ENCODE assay signal across 8 cellular contexts in the genomic region with DNA sequence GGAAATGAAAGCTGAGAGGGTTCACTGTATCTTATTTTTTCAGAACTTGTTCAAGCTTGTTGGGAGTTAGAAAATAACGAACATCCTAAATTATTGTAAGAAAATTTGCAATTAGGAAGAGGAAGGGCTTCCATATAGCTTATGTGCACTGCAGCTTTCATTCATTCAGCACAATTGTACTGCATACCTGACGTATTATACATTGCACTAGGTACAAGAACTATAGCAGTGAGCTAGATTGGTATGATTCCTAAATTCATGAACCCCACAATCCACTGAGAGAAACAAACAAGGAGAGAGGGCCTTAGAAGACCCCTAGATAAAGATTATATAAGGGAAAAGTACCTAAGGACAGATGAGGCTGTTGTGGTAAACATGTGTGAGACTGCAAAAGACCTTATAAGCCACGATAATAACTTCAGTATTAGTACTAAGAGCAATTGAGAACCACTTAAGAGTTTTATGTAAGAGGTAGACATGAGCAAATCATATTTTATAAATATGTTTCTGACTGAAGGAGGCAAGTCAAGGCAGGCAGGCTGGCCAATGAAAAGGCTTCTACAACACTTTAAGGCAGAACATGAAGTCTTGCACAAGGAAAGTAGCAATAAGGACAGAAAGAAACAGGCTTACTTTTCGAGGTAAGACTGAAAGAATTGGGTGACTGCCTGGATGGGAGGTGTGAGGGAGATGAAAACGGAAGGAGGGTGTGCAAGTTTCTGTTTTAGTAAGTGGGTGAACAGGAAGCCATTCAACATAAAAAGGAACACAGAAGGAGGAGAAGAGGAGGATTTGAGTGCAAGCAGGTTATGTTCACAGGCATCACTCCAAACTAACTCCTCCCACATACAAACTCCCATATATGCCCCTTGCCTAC.
DNase-seq lines count a peak whose midpoint lies in the region; ATAC-seq and TF ChIP-seq lines count a peak whose summit lies in the region.

No MANE protein-coding gene starts in this region.

- H3K4me1 ChIP-seq in heart left ventricle: peaks cover 0 to 16% (median 0%) of the 10 kb centered on the region in 12 donors

- 73 to 80% (median 75%) methylated on average over 5 of the region's 5 CpGs for WGBS in heart left ventricle, 4 donors

- no peak overlapping the region for H3K27ac ChIP-seq in heart left ventricle

- CTCF ChIA-PET in activated CD4-positive, alpha-beta memory T cell treated with anti-CD3 and anti-CD28 coated beads for 36 hours (lab: Charles Lee): interaction anchor here (0.6 kb wide), 2 partner anchors 35 to 70 kb away, joined by 3 read pairs; no protein-coding TSS in a partner anchor

- intact Hi-C loops in Right ventricle myocardium superior (cut with DNase I): no loop called here
- intact Hi-C loops in cardiac septum (cut with DNase I): no loop called here
- intact Hi-C loops in activated CD4-positive, alpha-beta memory T cell treated with anti-CD3 and anti-CD28 coated beads for 36 hours (cut with micrococcal nuclease): loop anchor here (1.0 to 5.0 kb wide), 5 partner anchors 8 to 124 kb away; no protein-coding TSS in a partner anchor
- intact Hi-C loops in heart left ventricle (cut with DNase I): no loop called here

- H3K4me3 ChIP-seq in heart left ventricle: no peak overlapping the region

- H3K27me3 Mint-ChIP-seq in activated CD4-positive, alpha-beta memory T cell treated with anti-CD3 and anti-CD28 coated beads for 36 hours: no peaks in the 10 kb centered on the region

- H3K36me3 ChIP-seq in heart left ventricle: no peaks in the 10 kb centered on the region

- no peaks in the 10 kb centered on the region for H3K27me3 ChIP-seq in heart left ventricle

- peak; percentile 29 for ATAC-seq in Right ventricle myocardium superior (ENCODE audit: poor library complexity)
- peak; percentile 99 for ATAC-seq in HG03097 (IDR thresholded peaks at IDR 0.05; ENCODE audit: low FRiP score, unreplicated experiment)
- ATAC-seq in stimulated activated effector memory CD8-positive, alpha-beta T cell treated with anti-CD3 and anti-CD28 coated beads, Interleukin-12 subunit alpha, Interleukin-12 subunit beta, amount 100 ng/mL, for 72 hours: peak; percentile 84
- no peak for ATAC-seq in heart left ventricle

- H3K9me3 ChIP-seq in heart left ventricle: no peaks in the 10 kb centered on the region

- no peak for TF ChIP-seq POLR2A in heart left ventricle (IDR thresholded peaks at IDR 0.05)

- POLR2A ChIA-PET in activated CD4-positive, alpha-beta memory T cell treated with anti-CD3 and anti-CD28 coated beads for 36 hours (lab: Charles Lee): interaction anchor here (0.9 to 2.6 kb wide), 5 partner anchors 12 to 73 kb away, joined by 3 to 8 read pairs (median 4); no protein-coding TSS in a partner anchor

- peaks cover 3% of the 10 kb centered on the region for H3K36me3 Mint-ChIP-seq in activated CD4-positive, alpha-beta memory T cell treated with anti-CD3 and anti-CD28 coated beads for 36 hours
- peaks cover 5% of the 10 kb centered on the region for H3K36me3 Mint-ChIP-seq in stimulated activated effector memory CD8-positive, alpha-beta T cell treated with anti-CD3 and anti-CD28 coated beads, Interleukin-12 subunit alpha, Interleukin-12 subunit beta, amount 100 ng/mL, for 72 hours

- DNase-seq in Right ventricle myocardium superior (no peak), cardiac septum (ENCODE audit: low spot score) (no peak), cerebellar nuclear complex (lab: John Stamatoyannopoulos, UW) (no peak), AML-193 (lab: John Stamatoyannopoulos, UW) (no peak), heart left ventricle (no peak)
- DNase-seq in activated CD4-positive, alpha-beta memory T cell treated with anti-CD3 and anti-CD28 coated beads for 36 hours: peak; percentile 59
- DNase-seq in stimulated activated effector memory CD8-positive, alpha-beta T cell treated with anti-CD3 and anti-CD28 coated beads, Interleukin-12 subunit alpha, Interleukin-12 subunit beta, amount 100 ng/mL, for 72 hours (ENCODE audit: low spot score in 2 of 2): peak in 1 of 2 donors; percentile 67

- no peaks in the 10 kb centered on the region for H3K9me3 Mint-ChIP-seq in activated CD4-positive, alpha-beta memory T cell treated with anti-CD3 and anti-CD28 coated beads for 36 hours
- no peaks in the 10 kb centered on the region for H3K9me3 Mint-ChIP-seq in stimulated activated effector memory CD8-positive, alpha-beta T cell treated with anti-CD3 and anti-CD28 coated beads, Interleukin-12 subunit alpha, Interleukin-12 subunit beta, amount 100 ng/mL, for 72 hours

- no peak for TF ChIP-seq CTCF in heart left ventricle (IDR thresholded peaks at IDR 0.05)

- H3K4me3 Mint-ChIP-seq in activated CD4-positive, alpha-beta memory T cell treated with anti-CD3 and anti-CD28 coated beads for 36 hours: peak overlapping the region; percentile 59
- peak overlapping the region; percentile 71 for H3K4me3 Mint-ChIP-seq in stimulated activated effector memory CD8-positive, alpha-beta T cell treated with anti-CD3 and anti-CD28 coated beads, Interleukin-12 subunit alpha, Interleukin-12 subunit beta, amount 100 ng/mL, for 72 hours

- H3K4me1 Mint-ChIP-seq in activated CD4-positive, alpha-beta memory T cell treated with anti-CD3 and anti-CD28 coated beads for 36 hours (ENCODE audit: low read depth): peaks cover 60% of the 10 kb centered on the region
- peaks cover 45% of the 10 kb centered on the region for H3K4me1 Mint-ChIP-seq in stimulated activated effector memory CD8-positive, alpha-beta T cell treated with anti-CD3 and anti-CD28 coated beads, Interleukin-12 subunit alpha, Interleukin-12 subunit beta, amount 100 ng/mL, for 72 hours

- peak overlapping the region; percentile 84 for H3K27ac Mint-ChIP-seq in activated CD4-positive, alpha-beta memory T cell treated with anti-CD3 and anti-CD28 coated beads for 36 hours
- peak overlapping the region; percentile 95 for H3K27ac Mint-ChIP-seq in stimulated activated effector memory CD8-positive, alpha-beta T cell treated with anti-CD3 and anti-CD28 coated beads, Interleukin-12 subunit alpha, Interleukin-12 subunit beta, amount 100 ng/mL, for 72 hours

Comparison
In these comparisons a context has a peak if more than half of its experiments do, and no peak if none do; other contexts are left out.
1. ATAC-seq: peak in Right ventricle myocardium superior (single experiment), HG03097 (single experiment) and stimulated activated effector memory CD8-positive, alpha-beta T cell treated with anti-CD3 and anti-CD28 coated beads, Interleukin-12 subunit alpha, Interleukin-12 subunit beta, amount 100 ng/mL, for 72 hours (single experiment); none in heart left ventricle (0 of 4).